In genomic region chrX:33285550-33285949, GRCh38 we compare ENCODE assay signal across 16 cellular contexts.
DNase-seq lines count a peak whose midpoint lies in the region; ATAC-seq, FAIRE-seq and TF ChIP-seq lines count a peak whose summit lies in the region.
"Had no signal": no experiment of that assay in that cellular context is flagged by ENCODE, and none has a peak within 500 bp of the region (broad histone marks: within the 10 kb centered on the region; RNA-seq: fewer than 3 reads in every experiment).

No MANE protein-coding gene starts in this region.

- H3K4me1 ChIP-seq in OCI-LY7 (ENCODE audit: insufficient read depth, low read length, poor library complexity, severe bottlenecking) (no peaks in the 10 kb centered on the region), mammary epithelial cell (ENCODE audit: insufficient read depth, low read length) (no peaks in the 10 kb centered on the region), keratinocyte (ENCODE audit: control insufficient read depth, extremely low read depth, insufficient read depth, low read length) (peaks cover 3% of the 10 kb centered on the region)
- H3K4me1 ChIP-seq: A549, BE2C had no signal

- BruUV-seq in OCI-LY7 (replicated peaks; lab: Mats Ljungman, UMichigan), result no TSS peak
- BruUV-seq in mammary epithelial cell (replicated peaks; lab: Mats Ljungman, UMichigan), result no TSS peak

- in situ Hi-C loops in mammary epithelial cell (cut with MboI; ENCODE audit: low sequenced_read_pairs in 2 of 2), result no loop called here

- H3K4me2 ChIP-seq in OCI-LY7 (ENCODE audit: low read length) (no peak overlapping the region), mammary epithelial cell (ENCODE audit: insufficient read depth, low read depth, low read length) (peak overlapping the region; percentile 0), keratinocyte (ENCODE audit: control insufficient read depth, extremely low read depth, insufficient read depth, low read depth, low read length) (peak overlapping the region; percentile 2)
- H3K4me2 ChIP-seq: A549, GM23338 had no signal

- no peak for ATAC-seq in HG02870 (IDR thresholded peaks at IDR 0.05; ENCODE audit: unreplicated experiment)
- ATAC-seq: A549, GM23338 had no signal

- no peaks in the 10 kb centered on the region; the same call in 1 of the 2 replicates for H3K36me3 ChIP-seq in OCI-LY7 (ENCODE audit: insufficient read depth, low read length)
- H3K36me3 ChIP-seq in mammary epithelial cell (ENCODE audit: insufficient read depth, low read length), result no peaks in the 10 kb centered on the region
- H3K36me3 ChIP-seq in keratinocyte (ENCODE audit: control insufficient read depth in 2 of 2, extremely low read depth in 1 of 2, insufficient read depth in 2 of 2, low read length in 2 of 2), result no peaks in the 10 kb centered on the region
- H3K36me3 ChIP-seq: BE2C had no signal

- H3K27ac ChIP-seq in OCI-LY7 (ENCODE audit: low read depth, low read length, poor library complexity, severe bottlenecking) (no peak overlapping the region), mammary epithelial cell (ENCODE audit: insufficient read depth, low read depth, low read length) (no peak overlapping the region), keratinocyte (ENCODE audit: control insufficient read depth, insufficient read depth, low read length) (no peak overlapping the region)
- H3K27ac ChIP-seq: A549, C4-2B had no signal

- H2AFZ ChIP-seq in OCI-LY7 (ENCODE audit: low read length) (peak overlapping the region; percentile 72; the same call in 1 of the 2 replicates), mammary epithelial cell (ENCODE audit: low read depth, low read length) (no peak overlapping the region), keratinocyte (ENCODE audit: control insufficient read depth, low read length) (no peak overlapping the region)
- H2AFZ ChIP-seq: GM23338 had no signal

- H3K9me1 ChIP-seq in keratinocyte (ENCODE audit: control insufficient read depth, extremely low read depth, insufficient read depth, low read length), result no peaks in the 10 kb centered on the region

- H3K79me2 ChIP-seq in OCI-LY7 (ENCODE audit: insufficient read depth, low read depth, low read length), result no peaks in the 10 kb centered on the region
- H3K79me2 ChIP-seq in mammary epithelial cell (ENCODE audit: insufficient read depth, low read length), result no peaks in the 10 kb centered on the region
- H3K79me2 ChIP-seq in keratinocyte (ENCODE audit: control insufficient read depth, insufficient read depth, low read length), result no peaks in the 10 kb centered on the region

- H4K20me1 ChIP-seq in OCI-LY7 (ENCODE audit: insufficient read depth, low read length) (no peaks in the 10 kb centered on the region), mammary epithelial cell (ENCODE audit: insufficient read depth, low read length) (no peaks in the 10 kb centered on the region), keratinocyte (ENCODE audit: control insufficient read depth, extremely low read depth, insufficient read depth, low read length) (no peaks in the 10 kb centered on the region)

- CTCF ChIA-PET in OCI-LY7 (lab: Charles Lee; ENCODE audit: unreplicated experiment) (no interaction called here), mammary epithelial cell (lab: Charles Lee; ENCODE audit: low non-redundant PET) (no interaction called here)

- DNase-seq in OCI-LY7 (ENCODE audit: low spot score) (no peak), mammary epithelial cell (peak; percentile 55), keratinocyte (ENCODE audit: low read depth, low spot score) (no peak), dedifferentiated amniotic fluid mesenchymal stem cell (ENCODE audit: extremely low spot score) (no peak), DMS79 treated with DMSO at 0.1 percent for 48 hours (lab: John Stamatoyannopoulos, UW) (no peak)
- DNase-seq: BE2C; CD4-positive, alpha-beta memory T cell; DMS79; EL; H7 had no signal

- FAIRE-seq in keratinocyte (lab: Jason Lieb, UNC), result peak; percentile 65
- FAIRE-seq: G401.6, GM12891 had no signal

- H3K4me3 ChIP-seq in OCI-LY7 (ENCODE audit: low read depth, low read length, poor library complexity, severe bottlenecking) (no peak overlapping the region), mammary epithelial cell (replicated peaks in 1 of 3; ENCODE audit: insufficient read depth in 1 of 3, low read depth in 2 of 3, low read length in 3 of 3) (no peak overlapping the region), keratinocyte (ENCODE audit: control insufficient read depth in 2 of 3, extremely low read depth in 1 of 3, insufficient read depth in 2 of 3, low read depth in 1 of 3, low read length in 3 of 3) (no peak overlapping the region)
- H3K4me3 ChIP-seq: A549, GM23338 had no signal

- no peaks in the 10 kb centered on the region for H3K27me3 ChIP-seq in mammary epithelial cell (ENCODE audit: insufficient read depth, low read length)
- no peaks in the 10 kb centered on the region for H3K27me3 ChIP-seq in keratinocyte (ENCODE audit: control insufficient read depth, extremely low read depth, insufficient read depth, low read length)
- H3K27me3 ChIP-seq: BE2C had no signal

- TF ChIP-seq CTCF in OCI-LY7 (conservative IDR thresholded peaks at IDR 0.05; ENCODE audit: low read length), result no peak
- no peak for TF ChIP-seq CTCF in mammary epithelial cell (conservative IDR thresholded peaks at IDR 0.05 in 1 of 2, IDR thresholded peaks at IDR 0.05 in 1 of 2; ENCODE audit: extremely low read depth in 1 of 2, insufficient read depth in 1 of 2, low read depth in 1 of 2, low read length in 2 of 2)
- TF ChIP-seq CTCF in keratinocyte (optimal IDR thresholded peaks at IDR 0.05 in 1 of 3, IDR thresholded peaks at IDR 0.05 in 1 of 3, conservative IDR thresholded peaks at IDR 0.05 in 1 of 3; ENCODE audit: extremely low read depth in 1 of 3, insufficient read depth in 2 of 3, low read length in 3 of 3), result no peak

- dilution Hi-C loops in mammary epithelial cell (cut with HindIII; ENCODE audit: low sequenced_read_pairs), result no loop called here
- dilution Hi-C loops in keratinocyte (cut with MboI; ENCODE audit: extremely low pct_ligation_motif_present, low sequenced_read_pairs), result no loop called here

- no peak overlapping the region for H3K9ac ChIP-seq in mammary epithelial cell (ENCODE audit: insufficient read depth, low read length)
- H3K9ac ChIP-seq in keratinocyte (ENCODE audit: control insufficient read depth, extremely low read depth, insufficient read depth, low read length), result no peak overlapping the region

- H3K9me3 ChIP-seq in OCI-LY7 (ENCODE audit: low read length), result no peaks in the 10 kb centered on the region
- no peaks in the 10 kb centered on the region for H3K9me3 ChIP-seq in mammary epithelial cell (replicated peaks; ENCODE audit: insufficient read depth, low read length)
- H3K9me3 ChIP-seq in keratinocyte (ENCODE audit: control insufficient read depth, low read depth, low read length), result no peaks in the 10 kb centered on the region
- H3K9me3 ChIP-seq: A549, BE2C had no signal

- POLR2A ChIA-PET in OCI-LY7 (lab: Charles Lee), result interaction anchor here (2.2 kb wide), 1 partner anchor 10 kb away, joined by 8 read pairs; no protein-coding TSS in a partner anchor

- H3K9me2 ChIP-seq in OCI-LY7 (ENCODE audit: insufficient read depth, low read length), result no peaks in the 10 kb centered on the region

- WGBS in mammary epithelial cell (ENCODE audit: low coverage, missing lambda C conversion rate), result 46% methylated on average over 1 of the region's 1 CpG

- intact Hi-C loops in OCI-LY7 (cut with micrococcal nuclease; ENCODE audit: unreplicated experiment), result no loop called here
- intact Hi-C loops in mammary epithelial cell (cut with micrococcal nuclease), result no loop called here
